In the genomic region with DNA sequence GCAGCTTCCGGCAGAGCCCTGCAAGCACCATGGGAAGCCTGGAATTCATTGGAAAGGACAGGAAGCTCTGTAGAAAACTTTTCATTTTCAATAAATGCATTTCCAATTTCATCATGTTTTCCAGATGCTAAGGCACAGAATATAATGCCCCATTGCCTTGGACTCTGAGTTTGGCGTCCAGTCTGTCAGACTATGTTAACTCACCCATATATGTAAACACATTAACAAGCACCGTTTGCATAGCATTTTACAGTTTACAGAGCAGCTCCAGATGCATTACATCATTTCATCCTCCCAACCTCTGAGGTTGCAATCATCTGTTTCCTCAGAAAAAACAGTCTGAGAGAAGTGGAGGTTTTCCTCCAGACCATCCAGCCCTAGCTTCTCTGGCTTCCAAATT, we compare ENCODE assay signal across 1 cellular context.
TF ChIP-seq lines count a peak whose summit lies in the region.

No MANE protein-coding gene starts in this region.

TF ChIP-seq in HEK293, 187 proteins besides CTCF, POLR2A, EP300 and RAD21 (continued from another document):
- TF ChIP-seq, protein P1, sequence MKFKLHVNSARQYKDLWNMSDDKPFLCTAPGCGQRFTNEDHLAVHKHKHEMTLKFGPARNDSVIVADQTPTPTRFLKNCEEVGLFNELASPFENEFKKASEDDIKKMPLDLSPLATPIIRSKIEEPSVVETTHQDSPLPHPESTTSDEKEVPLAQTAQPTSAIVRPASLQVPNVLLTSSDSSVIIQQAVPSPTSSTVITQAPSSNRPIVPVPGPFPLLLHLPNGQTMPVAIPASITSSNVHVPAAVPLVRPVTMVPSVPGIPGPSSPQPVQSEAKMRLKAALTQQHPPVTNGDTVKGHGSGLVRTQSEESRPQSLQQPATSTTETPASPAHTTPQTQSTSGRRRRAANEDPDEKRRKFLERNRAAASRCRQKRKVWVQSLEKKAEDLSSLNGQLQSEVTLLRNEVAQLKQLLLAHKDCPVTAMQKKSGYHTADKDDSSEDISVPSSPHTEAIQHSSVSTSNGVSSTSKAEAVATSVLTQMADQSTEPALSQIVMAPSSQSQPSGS (tag by site-specific recombination; IDR thresholded peaks at IDR 0.05; ENCODE audit: low read depth), result peak; percentile 83; the same call in 1 of the 2 replicates
- TF ChIP-seq ZSCAN30 (tag by site-specific recombination; IDR thresholded peaks at IDR 0.05) (0 out of 2 replicates have a peak, but pooled peaks have one; percentile 22), ZNF510 (tag by site-specific recombination; IDR thresholded peaks at IDR 0.05; ENCODE audit: insufficient replicate concordance) (no peak), KLF7 (tag by site-specific recombination; IDR thresholded peaks at IDR 0.05; ENCODE audit: borderline replicate concordance) (no peak), ZNF600 (tag by site-specific recombination; IDR thresholded peaks at IDR 0.05) (peak; percentile 59; the same call in 1 of the 2 replicates), ZSCAN16 (tag by site-specific recombination; IDR thresholded peaks at IDR 0.05) (peak; percentile 79; the same call in 1 of the 2 replicates), ZNF585B (tag by site-specific recombination; IDR thresholded peaks at IDR 0.05) (0 out of 2 replicates have a peak, but pooled peaks have one; percentile 6), ZNF529 (tag by site-specific recombination; IDR thresholded peaks at IDR 0.05; ENCODE audit: insufficient replicate concordance) (no peak)
- TF ChIP-seq, protein P2, sequence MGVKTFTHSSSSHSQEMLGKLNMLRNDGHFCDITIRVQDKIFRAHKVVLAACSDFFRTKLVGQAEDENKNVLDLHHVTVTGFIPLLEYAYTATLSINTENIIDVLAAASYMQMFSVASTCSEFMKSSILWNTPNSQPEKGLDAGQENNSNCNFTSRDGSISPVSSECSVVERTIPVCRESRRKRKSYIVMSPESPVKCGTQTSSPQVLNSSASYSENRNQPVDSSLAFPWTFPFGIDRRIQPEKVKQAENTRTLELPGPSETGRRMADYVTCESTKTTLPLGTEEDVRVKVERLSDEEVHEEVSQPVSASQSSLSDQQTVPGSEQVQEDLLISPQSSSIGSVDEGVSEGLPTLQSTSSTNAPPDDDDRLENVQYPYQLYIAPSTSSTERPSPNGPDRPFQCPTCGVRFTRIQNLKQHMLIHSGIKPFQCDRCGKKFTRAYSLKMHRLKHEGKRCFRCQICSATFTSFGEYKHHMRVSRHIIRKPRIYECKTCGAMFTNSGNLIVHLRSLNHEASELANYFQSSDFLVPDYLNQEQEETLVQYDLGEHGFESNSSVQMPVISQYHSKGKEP (tag by site-specific recombination; IDR thresholded peaks at IDR 0.05), result peak; percentile 64; the same call in 1 of the 2 replicates
